ENCODE assay signal across 1 cellular context in genomic region chr12:97321640-97322039, GRCh38.
TF ChIP-seq lines count a peak whose summit lies in the region.

No MANE protein-coding gene starts in this region.

TF ChIP-seq in WTC11, 78 proteins besides CTCF, POLR2A, EP300 and RAD21 (continued from another document):
- TF ChIP-seq ATF2 (CRISPR knock-in tag; IDR thresholded peaks at IDR 0.05; ENCODE audit: borderline replicate concordance, low read depth) (no peak), E2F4 (CRISPR knock-in tag; IDR thresholded peaks at IDR 0.05; ENCODE audit: borderline replicate concordance, low read depth) (no peak), HMGA2 (CRISPR knock-in tag; IDR thresholded peaks at IDR 0.05) (no peak), OVOL2 (CRISPR knock-in tag; IDR thresholded peaks at IDR 0.05; ENCODE audit: borderline replicate concordance) (no peak), HMGXB4 (CRISPR knock-in tag; IDR thresholded peaks at IDR 0.05) (no peak), AR (CRISPR knock-in tag; IDR thresholded peaks at IDR 0.05) (no peak), ZBTB21 (CRISPR knock-in tag; IDR thresholded peaks at IDR 0.05; ENCODE audit: borderline replicate concordance) (no peak), CREB1 (CRISPR knock-in tag; IDR thresholded peaks at IDR 0.05) (no peak), FOXK1 (CRISPR knock-in tag; IDR thresholded peaks at IDR 0.05) (no peak), MYBL2 (CRISPR knock-in tag; IDR thresholded peaks at IDR 0.05) (no peak), ZNF317 (CRISPR knock-in tag; IDR thresholded peaks at IDR 0.05; ENCODE audit: borderline replicate concordance, low read depth) (no peak), ESRRA (CRISPR knock-in tag; IDR thresholded peaks at IDR 0.05; ENCODE audit: borderline replicate concordance) (no peak), CREM (CRISPR knock-in tag; IDR thresholded peaks at IDR 0.05) (no peak), GTF2I (CRISPR knock-in tag; conservative IDR thresholded peaks at IDR 0.05) (no peak)
